In genomic region chr2:10462178-10463083, GRCh38 we compare ENCODE assay signal across 1 cellular context.
TF ChIP-seq lines count a peak whose summit lies in the region.

No MANE protein-coding gene starts in this region.

TF ChIP-seq in GM23338, 12 proteins besides CTCF, POLR2A, EP300 and RAD21 (continued from another document):
- TF ChIP-seq ZNF462 (CRISPR knock-in tag; IDR thresholded peaks at IDR 0.05) (no peak), EZH2 (IDR thresholded peaks at IDR 0.05; ENCODE audit: low read depth, unreplicated experiment) (no peak)
TF ChIP-seq in GM23338: peak in this region for 0.
